In the genomic region with DNA sequence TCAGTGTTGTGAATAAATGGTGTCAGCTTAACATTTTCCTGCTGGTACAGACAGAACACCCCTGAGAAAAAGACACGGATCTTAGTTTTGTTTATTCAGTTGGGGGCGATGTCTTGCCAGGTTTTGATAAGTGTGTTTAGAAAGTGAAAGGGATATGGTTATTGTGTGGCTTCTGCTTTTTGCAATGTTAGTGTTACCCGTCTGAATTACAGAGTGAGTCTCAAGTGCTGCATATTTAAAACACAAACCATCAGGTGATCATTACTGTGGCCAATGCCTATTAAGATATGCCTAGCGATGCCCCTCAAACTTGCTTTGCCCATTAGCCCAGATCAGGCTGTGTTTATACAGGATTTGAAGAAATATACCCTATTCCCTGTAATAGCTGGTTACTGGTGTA, we compare ENCODE assay signal across 1 cellular context.
TF ChIP-seq lines count a peak whose summit lies in the region.

No MANE protein-coding gene starts in this region.

TF ChIP-seq in SK-N-SH, 30 proteins besides CTCF, POLR2A, EP300 and RAD21 (continued from another document):
- TF ChIP-seq, protein P1, sequence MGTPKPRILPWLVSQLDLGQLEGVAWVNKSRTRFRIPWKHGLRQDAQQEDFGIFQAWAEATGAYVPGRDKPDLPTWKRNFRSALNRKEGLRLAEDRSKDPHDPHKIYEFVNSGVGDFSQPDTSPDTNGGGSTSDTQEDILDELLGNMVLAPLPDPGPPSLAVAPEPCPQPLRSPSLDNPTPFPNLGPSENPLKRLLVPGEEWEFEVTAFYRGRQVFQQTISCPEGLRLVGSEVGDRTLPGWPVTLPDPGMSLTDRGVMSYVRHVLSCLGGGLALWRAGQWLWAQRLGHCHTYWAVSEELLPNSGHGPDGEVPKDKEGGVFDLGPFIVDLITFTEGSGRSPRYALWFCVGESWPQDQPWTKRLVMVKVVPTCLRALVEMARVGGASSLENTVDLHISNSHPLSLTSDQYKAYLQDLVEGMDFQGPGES (IDR thresholded peaks at IDR 0.05; ENCODE audit: low read depth, low read length), result no peak
TF ChIP-seq in SK-N-SH: peak in this region for 0.
